In genomic region chrX:110119480-110119879, GRCh38 we compare ENCODE assay signal across 17 cellular contexts.
A peak's percentile ranks its signal among the peaks of the same experiment; 100 is the strongest.
DNase-seq lines count a peak whose midpoint lies in the region; ATAC-seq, FAIRE-seq and TF ChIP-seq lines count a peak whose summit lies in the region.
"Had no signal": no experiment of that assay in that cellular context is flagged by ENCODE, and none has a peak within 500 bp of the region (broad histone marks: within the 10 kb centered on the region; RNA-seq: fewer than 3 reads in every experiment).

No MANE protein-coding gene starts in this region.

- H3K9ac ChIP-seq in neural progenitor cell = no peak overlapping the region
- H3K9ac ChIP-seq in subcutaneous abdominal adipose tissue (ENCODE audit: low read length in 5 of 5) = peak overlapping the region in 1 of 5 donors; percentile 57

- no peaks in the 10 kb centered on the region for H3F3A ChIP-seq in neural progenitor cell (ENCODE audit: low read depth)

- WGBS in A549 (ENCODE audit: missing lambda C conversion rate) = 97% methylated on average over 2 of the region's 2 CpGs

- H3K4me1 ChIP-seq in A549 (peaks cover 34% of the 10 kb centered on the region), ascending aorta (no peaks in the 10 kb centered on the region), neural progenitor cell (peaks cover 6% of the 10 kb centered on the region), subcutaneous abdominal adipose tissue (ENCODE audit: control insufficient read depth in 5 of 5, insufficient read depth in 5 of 5, low read length in 5 of 5) (peaks cover 0 to 12% (median 0%) of the 10 kb centered on the region in 5 donors)

- no peaks in the 10 kb centered on the region for H3K36me3 ChIP-seq in ascending aorta
- H3K36me3 ChIP-seq in neural progenitor cell = no peaks in the 10 kb centered on the region
- H3K36me3 ChIP-seq in subcutaneous abdominal adipose tissue (ENCODE audit: control insufficient read depth in 5 of 5, insufficient read depth in 5 of 5, low read length in 5 of 5) = peaks cover 0 to 11% (median 2%) of the 10 kb centered on the region in 5 donors
- H3K36me3 ChIP-seq: HAP-1 had no signal

- no peak for TF ChIP-seq POLR2A in A549 (IDR thresholded peaks at IDR 0.05; ENCODE audit: low read length)

- H3K36me3 Mint-ChIP-seq in neural progenitor cell = peaks cover 13% of the 10 kb centered on the region

- H3K79me2 ChIP-seq in neural progenitor cell (ENCODE audit: low read depth) = no peaks in the 10 kb centered on the region

- no peak for TF ChIP-seq CTCF in A549 (IDR thresholded peaks at IDR 0.05)
- TF ChIP-seq CTCF in ascending aorta (IDR thresholded peaks at IDR 0.05) = no peak
- TF ChIP-seq CTCF in neural progenitor cell (IDR thresholded peaks at IDR 0.05) = no peak

- no peak overlapping the region for H3K27ac Mint-ChIP-seq in neural progenitor cell

- intact Hi-C loops in ascending aorta (cut with DNase I) = no loop called here

- H3K4me3 ChIP-seq in A549 = no peak overlapping the region
- no peak overlapping the region for H3K4me3 ChIP-seq in ascending aorta
- H3K4me3 ChIP-seq in neural progenitor cell = no peak overlapping the region
- H3K4me3 ChIP-seq in subcutaneous abdominal adipose tissue (ENCODE audit: low read depth in 1 of 5, low read length in 5 of 5) = no peak overlapping the region
- H3K4me3 ChIP-seq: HAP-1 had no signal

- no peak overlapping the region for H3K4me3 Mint-ChIP-seq in neural progenitor cell
- H3K4me3 Mint-ChIP-seq: CD8-positive, alpha-beta memory T cell had no signal

- POLR2A ChIA-PET in A549 (lab: Yijun Ruan, JAX) = no interaction called here

- no peak for TF ChIP-seq RAD21 in A549 (conservative IDR thresholded peaks at IDR 0.05 in 1 of 2, IDR thresholded peaks at IDR 0.05 in 1 of 2)

- TF ChIP-seq EP300 in A549 (IDR thresholded peaks at IDR 0.05) = no peak

- no peaks in the 10 kb centered on the region for H3K27me3 Mint-ChIP-seq in neural progenitor cell (ENCODE audit: insufficient read depth, low read depth)

- no peaks in the 10 kb centered on the region for H3K27me3 ChIP-seq in ascending aorta
- H3K27me3 ChIP-seq in neural progenitor cell = no peaks in the 10 kb centered on the region
- H3K27me3 ChIP-seq in subcutaneous abdominal adipose tissue (ENCODE audit: control insufficient read depth in 5 of 5, insufficient read depth in 4 of 5, low read length in 5 of 5) = no peaks in the 10 kb centered on the region

- CTCF ChIA-PET in A549 (lab: Yijun Ruan, JAX) = no interaction called here

- no peaks in the 10 kb centered on the region for H3K9me3 ChIP-seq in A549
- no peaks in the 10 kb centered on the region for H3K9me3 ChIP-seq in ascending aorta
- peaks cover 5% of the 10 kb centered on the region for H3K9me3 ChIP-seq in neural progenitor cell (ENCODE audit: low read depth)
- H3K9me3 ChIP-seq in subcutaneous abdominal adipose tissue (ENCODE audit: control insufficient read depth in 5 of 5, low read length in 5 of 5) = no peaks in the 10 kb centered on the region
- H3K9me3 ChIP-seq: Caco-2, HAP-1 had no signal

- no peaks in the 10 kb centered on the region for H4K20me1 ChIP-seq in neural progenitor cell (ENCODE audit: low read depth)

- no peak overlapping the region for H2AFZ ChIP-seq in neural progenitor cell (replicated peaks)

- H3K27ac ChIP-seq in A549 (peak overlapping the region; percentile 54 to 56; a peak in 5 of 6 replicates), ascending aorta (peak overlapping the region; percentile 43 to 45), neural progenitor cell (no peak overlapping the region), subcutaneous abdominal adipose tissue (ENCODE audit: low read depth, low read length) (peak overlapping the region; percentile 12)

- no peak for ATAC-seq in A549
- no peak for ATAC-seq in HG02870 (IDR thresholded peaks at IDR 0.05; ENCODE audit: unreplicated experiment)
- ATAC-seq in GM18498 (IDR thresholded peaks at IDR 0.05; ENCODE audit: unreplicated experiment) = no peak

- H3K4me1 Mint-ChIP-seq in neural progenitor cell = peaks cover 7% of the 10 kb centered on the region
- H3K4me1 Mint-ChIP-seq: CD8-positive, alpha-beta memory T cell had no signal

- no peak for FAIRE-seq in A549 (lab: Jason Lieb, UNC)
- FAIRE-seq: A204.1, GM12892, H1 had no signal

- H3K4me2 ChIP-seq in A549 = peak overlapping the region; percentile 31; the same call in 1 of the 3 replicates
- H3K4me2 ChIP-seq in neural progenitor cell = peak overlapping the region; percentile 1

- DNase-seq in A549 (ENCODE audit: low read depth in 1 of 2, low spot score in 1 of 2) (no peak), ascending aorta (ENCODE audit: low spot score in 2 of 2) (no peak), neural progenitor cell (ENCODE audit: low spot score) (no peak), NCI-H446 (lab: John Stamatoyannopoulos, UW) (no peak)
- no peak for DNase-seq in stimulated activated CD4-positive, alpha-beta T cell treated with anti-CD3 and anti-CD28 coated beads, Interleukin-4, amount 100 ng/mL, for 24 hours
- DNase-seq: Caco-2; CD8-positive, alpha-beta memory T cell; DND-41; GDM1; IMR-90 had no signal

- no peaks in the 10 kb centered on the region for H3K9me3 Mint-ChIP-seq in neural progenitor cell
- H3K9me3 Mint-ChIP-seq: CD8-positive, alpha-beta memory T cell had no signal

TF ChIP-seq in A549, 52 proteins besides CTCF, POLR2A, EP300 and RAD21:
- no peak for TF ChIP-seq TFCP2L1 (CRISPR knock-in tag; IDR thresholded peaks at IDR 0.05)
- no peak for TF ChIP-seq MAX (IDR thresholded peaks at IDR 0.05)
- no peak for TF ChIP-seq ZC3H11A (IDR thresholded peaks at IDR 0.05)
- no peak for TF ChIP-seq SMC3 (IDR thresholded peaks at IDR 0.05)
- no peak for TF ChIP-seq FOXS1 (CRISPR knock-in tag; IDR thresholded peaks at IDR 0.05)
- TF ChIP-seq MAFK (IDR thresholded peaks at IDR 0.05; ENCODE audit: partially characterized antibody) = no peak
- TF ChIP-seq RCOR1 (IDR thresholded peaks at IDR 0.05; ENCODE audit: low read depth, low read length) = no peak
